2 cellular contexts compared by ENCODE assay signal in the genomic region with DNA sequence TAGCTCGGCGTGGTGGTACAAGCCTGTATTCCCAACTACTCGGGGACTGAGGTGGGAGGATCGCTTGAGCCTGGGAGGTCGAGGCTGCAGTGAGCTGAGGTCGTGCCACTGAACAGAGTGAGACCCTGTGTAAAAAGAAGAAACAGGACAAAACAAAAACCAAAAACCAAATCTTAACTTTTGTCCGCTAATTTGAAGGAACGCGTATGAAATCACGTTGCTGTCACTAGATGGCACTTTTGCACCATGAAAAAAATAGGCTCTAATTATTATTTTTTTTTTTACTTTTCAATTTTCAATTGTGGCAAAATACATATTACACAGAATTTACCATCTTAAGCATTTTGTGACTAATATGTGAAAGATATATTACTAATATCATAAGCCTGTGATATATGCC.
TF ChIP-seq lines count a peak whose summit lies in the region.

No MANE protein-coding gene starts in this region.

TF ChIP-seq in SK-N-SH, 30 proteins besides CTCF, POLR2A, EP300 and RAD21:
- TF ChIP-seq TCF12 (IDR thresholded peaks at IDR 0.05) (no peak), SMC3 (IDR thresholded peaks at IDR 0.05; ENCODE audit: low read depth, low read length) (no peak), GATA2 (CRISPR knock-in tag; IDR thresholded peaks at IDR 0.05) (no peak), POLR2AphosphoS5 (IDR thresholded peaks at IDR 0.05; ENCODE audit: low read depth, low read length) (no peak), FOXM1 (IDR thresholded peaks at IDR 0.05; ENCODE audit: low read depth) (no peak)
- TF ChIP-seq, protein P1, sequence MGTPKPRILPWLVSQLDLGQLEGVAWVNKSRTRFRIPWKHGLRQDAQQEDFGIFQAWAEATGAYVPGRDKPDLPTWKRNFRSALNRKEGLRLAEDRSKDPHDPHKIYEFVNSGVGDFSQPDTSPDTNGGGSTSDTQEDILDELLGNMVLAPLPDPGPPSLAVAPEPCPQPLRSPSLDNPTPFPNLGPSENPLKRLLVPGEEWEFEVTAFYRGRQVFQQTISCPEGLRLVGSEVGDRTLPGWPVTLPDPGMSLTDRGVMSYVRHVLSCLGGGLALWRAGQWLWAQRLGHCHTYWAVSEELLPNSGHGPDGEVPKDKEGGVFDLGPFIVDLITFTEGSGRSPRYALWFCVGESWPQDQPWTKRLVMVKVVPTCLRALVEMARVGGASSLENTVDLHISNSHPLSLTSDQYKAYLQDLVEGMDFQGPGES (IDR thresholded peaks at IDR 0.05; ENCODE audit: low read depth, low read length), result no peak
- TF ChIP-seq, protein P2, sequence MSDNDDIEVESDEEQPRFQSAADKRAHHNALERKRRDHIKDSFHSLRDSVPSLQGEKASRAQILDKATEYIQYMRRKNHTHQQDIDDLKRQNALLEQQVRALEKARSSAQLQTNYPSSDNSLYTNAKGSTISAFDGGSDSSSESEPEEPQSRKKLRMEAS (IDR thresholded peaks at IDR 0.05; ENCODE audit: low read depth), result no peak

TF ChIP-seq in SK-N-SH treated with all-trans-retinoic acid at 6 μM for 48 hours, 23 proteins besides CTCF, POLR2A, EP300 and RAD21:
- no peak for TF ChIP-seq OSR1 (CRISPR knock-in tag; IDR thresholded peaks at IDR 0.05)
- TF ChIP-seq SNAI2 (CRISPR knock-in tag; IDR thresholded peaks at IDR 0.05), result no peak
- TF ChIP-seq, protein P3, sequence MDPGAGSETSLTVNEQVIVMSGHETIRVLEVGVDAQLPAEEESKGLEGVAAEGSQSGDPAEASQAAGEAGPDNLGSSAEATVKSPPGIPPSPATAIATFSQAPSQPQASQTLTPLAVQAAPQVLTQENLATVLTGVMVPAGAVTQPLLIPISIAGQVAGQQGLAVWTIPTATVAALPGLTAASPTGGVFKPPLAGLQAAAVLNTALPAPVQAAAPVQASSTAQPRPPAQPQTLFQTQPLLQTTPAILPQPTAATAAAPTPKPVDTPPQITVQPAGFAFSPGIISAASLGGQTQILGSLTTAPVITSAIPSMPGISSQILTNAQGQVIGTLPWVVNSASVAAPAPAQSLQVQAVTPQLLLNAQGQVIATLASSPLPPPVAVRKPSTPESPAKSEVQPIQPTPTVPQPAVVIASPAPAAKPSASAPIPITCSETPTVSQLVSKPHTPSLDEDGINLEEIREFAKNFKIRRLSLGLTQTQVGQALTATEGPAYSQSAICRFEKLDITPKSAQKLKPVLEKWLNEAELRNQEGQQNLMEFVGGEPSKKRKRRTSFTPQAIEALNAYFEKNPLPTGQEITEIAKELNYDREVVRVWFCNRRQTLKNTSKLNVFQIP (CRISPR knock-in tag; IDR thresholded peaks at IDR 0.05; ENCODE audit: borderline replicate concordance, low read depth), result no peak
- TF ChIP-seq, protein P4, sequence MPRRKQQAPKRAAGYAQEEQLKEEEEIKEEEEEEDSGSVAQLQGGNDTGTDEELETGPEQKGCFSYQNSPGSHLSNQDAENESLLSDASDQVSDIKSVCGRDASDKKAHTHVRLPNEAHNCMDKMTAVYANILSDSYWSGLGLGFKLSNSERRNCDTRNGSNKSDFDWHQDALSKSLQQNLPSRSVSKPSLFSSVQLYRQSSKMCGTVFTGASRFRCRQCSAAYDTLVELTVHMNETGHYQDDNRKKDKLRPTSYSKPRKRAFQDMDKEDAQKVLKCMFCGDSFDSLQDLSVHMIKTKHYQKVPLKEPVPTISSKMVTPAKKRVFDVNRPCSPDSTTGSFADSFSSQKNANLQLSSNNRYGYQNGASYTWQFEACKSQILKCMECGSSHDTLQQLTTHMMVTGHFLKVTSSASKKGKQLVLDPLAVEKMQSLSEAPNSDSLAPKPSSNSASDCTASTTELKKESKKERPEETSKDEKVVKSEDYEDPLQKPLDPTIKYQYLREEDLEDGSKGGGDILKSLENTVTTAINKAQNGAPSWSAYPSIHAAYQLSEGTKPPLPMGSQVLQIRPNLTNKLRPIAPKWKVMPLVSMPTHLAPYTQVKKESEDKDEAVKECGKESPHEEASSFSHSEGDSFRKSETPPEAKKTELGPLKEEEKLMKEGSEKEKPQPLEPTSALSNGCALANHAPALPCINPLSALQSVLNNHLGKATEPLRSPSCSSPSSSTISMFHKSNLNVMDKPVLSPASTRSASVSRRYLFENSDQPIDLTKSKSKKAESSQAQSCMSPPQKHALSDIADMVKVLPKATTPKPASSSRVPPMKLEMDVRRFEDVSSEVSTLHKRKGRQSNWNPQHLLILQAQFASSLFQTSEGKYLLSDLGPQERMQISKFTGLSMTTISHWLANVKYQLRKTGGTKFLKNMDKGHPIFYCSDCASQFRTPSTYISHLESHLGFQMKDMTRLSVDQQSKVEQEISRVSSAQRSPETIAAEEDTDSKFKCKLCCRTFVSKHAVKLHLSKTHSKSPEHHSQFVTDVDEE (CRISPR knock-in tag; IDR thresholded peaks at IDR 0.05), result no peak
- TF ChIP-seq BACH2 (CRISPR knock-in tag; IDR thresholded peaks at IDR 0.05; ENCODE audit: borderline replicate concordance), result no peak
- TF ChIP-seq CSDC2 (CRISPR knock-in tag; IDR thresholded peaks at IDR 0.05), result no peak
- TF ChIP-seq GLIS3 (CRISPR knock-in tag; IDR thresholded peaks at IDR 0.05), result no peak
- TF ChIP-seq RARB (CRISPR knock-in tag; IDR thresholded peaks at IDR 0.05), result no peak
- TF ChIP-seq ARNTL (CRISPR knock-in tag; IDR thresholded peaks at IDR 0.05; ENCODE audit: borderline replicate concordance, low read depth), result no peak
- no peak for TF ChIP-seq ZC3H10 (CRISPR knock-in tag; IDR thresholded peaks at IDR 0.05)
- no peak for TF ChIP-seq ZNF70 (CRISPR knock-in tag; IDR thresholded peaks at IDR 0.05)
- TF ChIP-seq, protein P5, sequence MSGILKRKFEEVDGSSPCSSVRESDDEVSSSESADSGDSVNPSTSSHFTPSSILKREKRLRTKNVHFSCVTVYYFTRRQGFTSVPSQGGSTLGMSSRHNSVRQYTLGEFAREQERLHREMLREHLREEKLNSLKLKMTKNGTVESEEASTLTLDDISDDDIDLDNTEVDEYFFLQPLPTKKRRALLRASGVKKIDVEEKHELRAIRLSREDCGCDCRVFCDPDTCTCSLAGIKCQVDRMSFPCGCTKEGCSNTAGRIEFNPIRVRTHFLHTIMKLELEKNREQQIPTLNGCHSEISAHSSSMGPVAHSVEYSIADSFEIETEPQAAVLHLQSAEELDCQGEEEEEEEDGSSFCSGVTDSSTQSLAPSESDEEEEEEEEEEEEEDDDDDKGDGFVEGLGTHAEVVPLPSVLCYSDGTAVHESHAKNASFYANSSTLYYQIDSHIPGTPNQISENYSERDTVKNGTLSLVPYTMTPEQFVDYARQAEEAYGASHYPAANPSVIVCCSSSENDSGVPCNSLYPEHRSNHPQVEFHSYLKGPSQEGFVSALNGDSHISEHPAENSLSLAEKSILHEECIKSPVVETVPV (CRISPR knock-in tag; IDR thresholded peaks at IDR 0.05), result no peak
- no peak for TF ChIP-seq ISL1 (CRISPR knock-in tag; IDR thresholded peaks at IDR 0.05)
- no peak for TF ChIP-seq ZFP30 (CRISPR knock-in tag; IDR thresholded peaks at IDR 0.05)
- TF ChIP-seq, protein P6, sequence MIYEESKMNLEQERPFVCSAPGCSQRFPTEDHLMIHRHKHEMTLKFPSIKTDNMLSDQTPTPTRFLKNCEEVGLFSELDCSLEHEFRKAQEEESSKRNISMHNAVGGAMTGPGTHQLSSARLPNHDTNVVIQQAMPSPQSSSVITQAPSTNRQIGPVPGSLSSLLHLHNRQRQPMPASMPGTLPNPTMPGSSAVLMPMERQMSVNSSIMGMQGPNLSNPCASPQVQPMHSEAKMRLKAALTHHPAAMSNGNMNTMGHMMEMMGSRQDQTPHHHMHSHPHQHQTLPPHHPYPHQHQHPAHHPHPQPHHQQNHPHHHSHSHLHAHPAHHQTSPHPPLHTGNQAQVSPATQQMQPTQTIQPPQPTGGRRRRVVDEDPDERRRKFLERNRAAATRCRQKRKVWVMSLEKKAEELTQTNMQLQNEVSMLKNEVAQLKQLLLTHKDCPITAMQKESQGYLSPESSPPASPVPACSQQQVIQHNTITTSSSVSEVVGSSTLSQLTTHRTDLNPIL (CRISPR knock-in tag; IDR thresholded peaks at IDR 0.05; ENCODE audit: low read depth), result no peak
- TF ChIP-seq, protein P7, sequence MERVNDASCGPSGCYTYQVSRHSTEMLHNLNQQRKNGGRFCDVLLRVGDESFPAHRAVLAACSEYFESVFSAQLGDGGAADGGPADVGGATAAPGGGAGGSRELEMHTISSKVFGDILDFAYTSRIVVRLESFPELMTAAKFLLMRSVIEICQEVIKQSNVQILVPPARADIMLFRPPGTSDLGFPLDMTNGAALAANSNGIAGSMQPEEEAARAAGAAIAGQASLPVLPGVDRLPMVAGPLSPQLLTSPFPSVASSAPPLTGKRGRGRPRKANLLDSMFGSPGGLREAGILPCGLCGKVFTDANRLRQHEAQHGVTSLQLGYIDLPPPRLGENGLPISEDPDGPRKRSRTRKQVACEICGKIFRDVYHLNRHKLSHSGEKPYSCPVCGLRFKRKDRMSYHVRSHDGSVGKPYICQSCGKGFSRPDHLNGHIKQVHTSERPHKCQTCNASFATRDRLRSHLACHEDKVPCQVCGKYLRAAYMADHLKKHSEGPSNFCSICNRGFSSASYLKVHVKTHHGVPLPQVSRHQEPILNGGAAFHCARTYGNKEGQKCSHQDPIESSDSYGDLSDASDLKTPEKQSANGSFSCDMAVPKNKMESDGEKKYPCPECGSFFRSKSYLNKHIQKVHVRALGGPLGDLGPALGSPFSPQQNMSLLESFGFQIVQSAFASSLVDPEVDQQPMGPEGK (CRISPR knock-in tag; IDR thresholded peaks at IDR 0.05; ENCODE audit: borderline replicate concordance), result no peak
- no peak for TF ChIP-seq TCF4 (CRISPR knock-in tag; IDR thresholded peaks at IDR 0.05; ENCODE audit: borderline replicate concordance)
- no peak for TF ChIP-seq ZNF8 (CRISPR knock-in tag; IDR thresholded peaks at IDR 0.05)
- TF ChIP-seq ZNF565 (CRISPR knock-in tag; conservative IDR thresholded peaks at IDR 0.05; ENCODE audit: low read depth), result no peak
